In the genomic region with DNA sequence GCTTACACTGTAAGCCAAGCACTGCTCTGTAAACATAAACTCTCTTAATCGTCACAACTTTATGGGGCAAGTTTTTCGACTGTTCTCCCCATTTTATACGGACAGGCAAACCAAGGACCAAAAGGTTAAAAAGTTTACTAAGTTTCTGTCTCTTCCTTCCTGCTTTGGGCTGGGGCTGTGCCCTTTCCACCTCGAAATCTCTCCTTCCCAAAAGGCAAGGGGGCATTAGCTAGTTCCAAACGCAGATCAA, we compare ENCODE assay signal across 8 cellular contexts. TPM values are rescaled to one million over a fixed set of nuclear protein-coding genes. Genes with fewer than 3 reads are reported as not detected.
DNase-seq lines count a peak whose midpoint lies in the region; TF ChIP-seq lines count a peak whose summit lies in the region.

No MANE protein-coding gene starts in this region.

- H3K27me3 Mint-ChIP-seq in T-helper 2 cell treated with Interferon-gamma antibody and Interleukin-4, amounts not matched to agents 5 μg/mL and 100 μg/mL, for 36 hours (ENCODE audit: low read depth), result peaks cover 4% of the 10 kb centered on the region

- H3K4me1 Mint-ChIP-seq in T-helper 2 cell treated with Interferon-gamma antibody and Interleukin-4, amounts not matched to agents 5 μg/mL and 100 μg/mL, for 36 hours (ENCODE audit: low read depth), result peaks cover 27% of the 10 kb centered on the region

- no peaks in the 10 kb centered on the region for H3K9me3 ChIP-seq in adipocyte (ENCODE audit: control insufficient read depth, low read length)

- no peak for TF ChIP-seq CTCF in kidney epithelial cell (IDR thresholded peaks at IDR 0.05; ENCODE audit: insufficient read depth, low read length, poor library complexity, severe bottlenecking)

- peak overlapping the region; percentile 99 for H3K27ac ChIP-seq in temporal lobe (ENCODE audit: low read depth, low read length)

- DNase-seq in T-helper 2 cell treated with Interferon-gamma antibody and Interleukin-4, amounts not matched to agents 5 μg/mL and 100 μg/mL, for 36 hours (ENCODE audit: low spot score), result no peak
- DNase-seq in T-helper 2 cell, result no peak
- no peak for DNase-seq in adipocyte (ENCODE audit: low read depth)
- no peak for DNase-seq in kidney epithelial cell (ENCODE audit: low read depth)
- no peak for DNase-seq in NCI-H2081 treated with DMSO at 0.1 percent for 48 hours (lab: John Stamatoyannopoulos, UW)
- DNase-seq in NCI-H446 treated with DMSO at 0.1 percent for 48 hours (lab: John Stamatoyannopoulos, UW), result no peak
- no peak for DNase-seq in stimulated activated naive CD4-positive, alpha-beta T cell (lab: John Stamatoyannopoulos, UW)

- H3K27me3 ChIP-seq in adipocyte (replicated peaks; ENCODE audit: control insufficient read depth, insufficient read depth, low read length), result no peaks in the 10 kb centered on the region
- H3K27me3 ChIP-seq in kidney epithelial cell (ENCODE audit: control insufficient read depth, insufficient read depth, low read length), result no peaks in the 10 kb centered on the region

- H3K27ac Mint-ChIP-seq in T-helper 2 cell treated with Interferon-gamma antibody and Interleukin-4, amounts not matched to agents 5 μg/mL and 100 μg/mL, for 36 hours, result peak overlapping the region; percentile 98

- peaks cover 45% of the 10 kb centered on the region for H3K36me3 Mint-ChIP-seq in T-helper 2 cell treated with Interferon-gamma antibody and Interleukin-4, amounts not matched to agents 5 μg/mL and 100 μg/mL, for 36 hours (ENCODE audit: low read depth)

- peaks cover 43% of the 10 kb centered on the region for H3K4me1 ChIP-seq in adipocyte (ENCODE audit: control insufficient read depth, insufficient read depth, low read length)

- H3K9me3 Mint-ChIP-seq in T-helper 2 cell treated with Interferon-gamma antibody and Interleukin-4, amounts not matched to agents 5 μg/mL and 100 μg/mL, for 36 hours, result no peaks in the 10 kb centered on the region

- H3K4me3 ChIP-seq in adipocyte (ENCODE audit: low read length) (peak overlapping the region; percentile 99), kidney epithelial cell (ENCODE audit: low read depth, low read length) (peak overlapping the region; percentile 100)

- H3K4me3 Mint-ChIP-seq in T-helper 2 cell treated with Interferon-gamma antibody and Interleukin-4, amounts not matched to agents 5 μg/mL and 100 μg/mL, for 36 hours, result peak overlapping the region; percentile 96

- H3K36me3 ChIP-seq in adipocyte (ENCODE audit: control insufficient read depth, insufficient read depth, low read length, severe bottlenecking) (no peaks in the 10 kb centered on the region), kidney epithelial cell (ENCODE audit: control insufficient read depth, insufficient read depth, low read length) (peaks cover 5% of the 10 kb centered on the region)

- H3K9ac ChIP-seq in adipocyte (ENCODE audit: low read length), result peak overlapping the region; percentile 99

RNA-seq across cellular contexts. Expression of a gene that starts 2.2 kb away (rescaled TPM):
- 253 and 262 TPM in 2 replicates for total RNA-seq in kidney epithelial cell
- total RNA-seq in temporal lobe, result 46.0 TPM

RNA-seq across cellular contexts. Expression of a gene that starts 4.9 kb away (rescaled TPM):
- total RNA-seq in kidney epithelial cell (0.13 and 0.21 TPM in 2 replicates), temporal lobe (0.49 TPM)

RNA-seq across cellular contexts. Expression of a gene that starts 43.7 kb away (rescaled TPM):
- total RNA-seq in kidney epithelial cell, result 333 and 367 TPM in 2 replicates
- 58.0 TPM for total RNA-seq in temporal lobe

RNA-seq across cellular contexts. Expression of a gene that starts 53.0 kb away (rescaled TPM):
- total RNA-seq in kidney epithelial cell (0.34 and 0.42 TPM in 2 replicates), temporal lobe (1.2 TPM)
